Comparison of ENCODE assay signal across 16 cellular contexts in the genomic region with DNA sequence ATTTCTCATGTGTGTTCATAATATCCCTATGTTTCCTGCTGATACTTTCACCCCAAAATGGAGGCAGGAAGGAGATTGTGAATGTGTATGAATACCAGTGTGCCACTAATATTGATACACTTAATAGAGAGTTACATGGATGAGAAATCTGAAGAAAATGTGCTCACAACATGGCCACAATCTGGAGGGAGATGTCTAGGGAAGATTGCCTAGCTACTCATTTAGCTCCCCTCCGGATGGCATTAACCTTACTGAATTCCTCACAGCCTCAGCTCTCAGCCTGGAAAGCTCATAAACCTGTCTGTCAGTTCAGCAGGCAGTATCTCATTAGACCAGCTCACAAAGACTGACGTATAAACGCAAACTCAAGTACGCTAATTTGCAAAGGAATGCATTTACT. TPM values are rescaled to one million over a fixed set of nuclear protein-coding genes. Genes with fewer than 3 reads are reported as not detected.
DNase-seq lines count a peak whose midpoint lies in the region; ATAC-seq and TF ChIP-seq lines count a peak whose summit lies in the region.
"Had no signal": no experiment of that assay in that cellular context is flagged by ENCODE, and none has a peak within 500 bp of the region (broad histone marks: within the 10 kb centered on the region; RNA-seq: fewer than 3 reads in every experiment).

No MANE protein-coding gene starts in this region.

- no peaks in the 10 kb centered on the region for H3K36me3 ChIP-seq in endodermal cell (ENCODE audit: control insufficient read depth, insufficient read depth, low read length)
- no peaks in the 10 kb centered on the region for H3K36me3 ChIP-seq in neuron (ENCODE audit: insufficient read depth, low read length)
- H3K36me3 ChIP-seq in prostate gland = no peaks in the 10 kb centered on the region
- H3K36me3 ChIP-seq: stomach had no signal

- H3K79me1 ChIP-seq in H9 (ENCODE audit: insufficient read depth, low read depth, low read length, poor library complexity, severe bottlenecking) = no peaks in the 10 kb centered on the region

- H4K5ac ChIP-seq in H9 (ENCODE audit: insufficient read length, low read depth, low read length) = no peak overlapping the region

- H3K14ac ChIP-seq in H9 (ENCODE audit: insufficient read depth, low read length) = no peak overlapping the region

- no peak for TF ChIP-seq POLR2A in prostate gland (IDR thresholded peaks at IDR 0.05)

- peak overlapping the region in 1 of 3 experiments; percentile 77; a peak in 3 of 7 replicates for H3K27ac Mint-ChIP-seq in H9
- peak overlapping the region; percentile 59 for H3K27ac Mint-ChIP-seq in endodermal cell

- TF ChIP-seq CTCF in H9 (conservative IDR thresholded peaks at IDR 0.05) (no peak), endodermal cell (conservative IDR thresholded peaks at IDR 0.05) (no peak), prostate gland (IDR thresholded peaks at IDR 0.05) (no peak)

- H3K4me1 Mint-ChIP-seq in H9 = peaks cover 27 to 38% of the 10 kb centered on the region in 2 experiments
- peaks cover 39% of the 10 kb centered on the region for H3K4me1 Mint-ChIP-seq in endodermal cell

- no CpG with 5 or more reads among the region's 4 CpGs for WGBS in H9 (ENCODE audit: extremely low coverage, insufficient read length, low lambda C conversion rate)
- WGBS in endodermal cell (ENCODE audit: insufficient coverage in 1 of 2, insufficient read length in 1 of 2), 2 experiments = 0 to 1% methylated on average over 4 of the region's 4 CpGs
- WGBS in right cardiac atrium = 46% methylated on average over 4 of the region's 4 CpGs
- 31% methylated on average over 4 of the region's 4 CpGs for WGBS in prostate gland

- no peaks in the 10 kb centered on the region for H3K79me2 ChIP-seq in H9 (ENCODE audit: insufficient read depth, low read length)

- H3K27me3 ChIP-seq in H9 (ENCODE audit: insufficient read depth, low read length) (no peaks in the 10 kb centered on the region), endodermal cell (ENCODE audit: control insufficient read depth, insufficient read depth, low read length, poor library complexity, severe bottlenecking) (no peaks in the 10 kb centered on the region), neuron (ENCODE audit: insufficient read depth, low read length) (no peaks in the 10 kb centered on the region), right cardiac atrium (ENCODE audit: control insufficient read depth, insufficient read depth) (no peaks in the 10 kb centered on the region), prostate gland (replicated peaks; ENCODE audit: insufficient read depth) (no peaks in the 10 kb centered on the region)
- H3K27me3 ChIP-seq: stomach had no signal

- H3K27ac ChIP-seq in H9 (ENCODE audit: insufficient read length, low read depth, low read length) (peak overlapping the region; percentile 9), endodermal cell (ENCODE audit: low read depth, low read length) (peak overlapping the region; percentile 79), right cardiac atrium (ENCODE audit: low read length) (no peak overlapping the region), prostate gland (no peak overlapping the region)
- H3K27ac ChIP-seq: SK-N-MC, stomach had no signal

- H2BK20ac ChIP-seq in H9 (ENCODE audit: low read depth, low read length, poor library complexity, severe bottlenecking) = no peak overlapping the region

- H3K9me3 Mint-ChIP-seq in H9 = no peaks in the 10 kb centered on the region
- H3K9me3 Mint-ChIP-seq in endodermal cell = no peaks in the 10 kb centered on the region

- ATAC-seq in right cardiac atrium = no peak

- H3K4me3 ChIP-seq in endodermal cell (ENCODE audit: low read length) = peak overlapping the region; percentile 70
- peak overlapping the region; percentile 35 for H3K4me3 ChIP-seq in neuron (ENCODE audit: low read length)
- H3K4me3 ChIP-seq in right cardiac atrium (ENCODE audit: low read length) = no peak overlapping the region
- H3K4me3 ChIP-seq in prostate gland = no peak overlapping the region
- H3K4me3 ChIP-seq: SK-N-MC, stomach had no signal

- DNase-seq in H9 (peak; percentile 42), NCI-H526 (lab: John Stamatoyannopoulos, UW) (peak; percentile 63 to 66), endodermal cell (peak; percentile 75), SIG-M5 treated with dmso at 0.1 percent for 504 hours (lab: John Stamatoyannopoulos, UW; ENCODE audit: unreplicated experiment) (no peak), right cardiac atrium (no peak), prostate gland (ENCODE audit: low spot score) (no peak)
- DNase-seq: activated CD4-positive, alpha-beta T cell treated with anti-CD3 and anti-CD28 coated beads, Interleukin-2, amount 50 U/mL, for 4 hours; activated T-cell treated with anti-CD3 and anti-CD28 coated beads, Interleukin-2, amount 50 U/mL, for 48 hours; C1 segment of cervical spinal cord; central memory CD4-positive, alpha-beta T cell; Kasumi-1; NCI-H187 treated with DMSO at 0.1 percent for 48 hours; posterior cingulate gyrus; stomach had no signal

- peak overlapping the region; percentile 7 to 63; a peak in 4 of 5 replicates for H3K4me3 Mint-ChIP-seq in H9
- peak overlapping the region; percentile 7 for H3K4me3 Mint-ChIP-seq in endodermal cell

- H2BK12ac ChIP-seq in H9 (ENCODE audit: insufficient read length, low read depth, low read length) = no peak overlapping the region

- no peaks in the 10 kb centered on the region; a peak in 1 of 7 replicates for H3K36me3 Mint-ChIP-seq in H9 (ENCODE audit: insufficient read depth in 1 of 3, low read depth in 3 of 3)
- no peaks in the 10 kb centered on the region for H3K36me3 Mint-ChIP-seq in endodermal cell (ENCODE audit: low read depth)

- H4K8ac ChIP-seq in H9 (replicated peaks; ENCODE audit: insufficient read length, low read depth, low read length) = no peak overlapping the region

- H3K9ac ChIP-seq in H9 (ENCODE audit: extremely low read depth, insufficient read length, low read length) = no peak overlapping the region
- H3K9ac ChIP-seq in endodermal cell (ENCODE audit: extremely low read depth, low read length, poor library complexity, severe bottlenecking) = peak overlapping the region; percentile 44

- no peaks in the 10 kb centered on the region for H3K27me3 Mint-ChIP-seq in H9 (ENCODE audit: low read depth)
- no peaks in the 10 kb centered on the region for H3K27me3 Mint-ChIP-seq in endodermal cell (ENCODE audit: insufficient read depth)

- H3K4me2 ChIP-seq in H9 (ENCODE audit: insufficient read depth, insufficient read length, low read length) = peak overlapping the region; percentile 55

- H3T11ph ChIP-seq in H9 (ENCODE audit: low read length) = no peak overlapping the region

- no peak overlapping the region for H2BK120ac ChIP-seq in H9 (ENCODE audit: low read depth, low read length, poor library complexity, severe bottlenecking)

- H3K9me3 ChIP-seq in H9 (ENCODE audit: control insufficient read depth, low read depth, low read length) = no peaks in the 10 kb centered on the region
- no peaks in the 10 kb centered on the region for H3K9me3 ChIP-seq in endodermal cell (ENCODE audit: control insufficient read depth, low read length)
- H3K9me3 ChIP-seq in neuron (ENCODE audit: low read length) = no peaks in the 10 kb centered on the region
- H3K9me3 ChIP-seq in right cardiac atrium (ENCODE audit: control insufficient read depth, low read length) = no peaks in the 10 kb centered on the region
- no peaks in the 10 kb centered on the region for H3K9me3 ChIP-seq in prostate gland
- H3K9me3 ChIP-seq: stomach had no signal

- no peak overlapping the region for H2BK5ac ChIP-seq in H9 (ENCODE audit: insufficient read length, low read length)

- intact Hi-C loops in right cardiac atrium (cut with DNase I) = no loop called here
- intact Hi-C loops in prostate gland (cut with DNase I) = no loop called here

- no peak overlapping the region for H2AK5ac ChIP-seq in H9 (ENCODE audit: insufficient read length, low read length)

- H3K4ac ChIP-seq in H9 (ENCODE audit: low read depth, low read length) = no peak overlapping the region

- H2AFZ ChIP-seq in H9 (ENCODE audit: low read length) = no peak overlapping the region
- H2AFZ ChIP-seq in neuron (ENCODE audit: low read depth, low read length) = peak overlapping the region; percentile 3

- no peak overlapping the region for H3K56ac ChIP-seq in H9 (ENCODE audit: insufficient read length, low read depth, low read length)

- no peak overlapping the region for H4K91ac ChIP-seq in H9 (ENCODE audit: insufficient read length, low read depth, low read length)

- no peaks in the 10 kb centered on the region for H4K20me1 ChIP-seq in H9 (ENCODE audit: control insufficient read depth, insufficient read depth, insufficient read length)

- H3K23me2 ChIP-seq in H9 (ENCODE audit: insufficient read length, low read depth, low read length, poor library complexity, severe bottlenecking) = no peaks in the 10 kb centered on the region

- peaks cover 6% of the 10 kb centered on the region; the same call in 1 of the 2 replicates for H3K4me1 ChIP-seq in H9 (ENCODE audit: insufficient read depth, low read length)
- peaks cover 19% of the 10 kb centered on the region for H3K4me1 ChIP-seq in endodermal cell (ENCODE audit: control insufficient read depth, insufficient read depth, low read length)
- peaks cover 34% of the 10 kb centered on the region for H3K4me1 ChIP-seq in neuron (ENCODE audit: insufficient read depth, low read length)
- peaks cover 1% of the 10 kb centered on the region for H3K4me1 ChIP-seq in right cardiac atrium (ENCODE audit: control insufficient read depth, insufficient read depth, low read length)
- no peaks in the 10 kb centered on the region for H3K4me1 ChIP-seq in prostate gland (replicated peaks)
- H3K4me1 ChIP-seq: stomach had no signal

- H2BK15ac ChIP-seq in H9 (ENCODE audit: low read depth, low read length) = no peak overlapping the region

- no peak overlapping the region for H3K23ac ChIP-seq in H9 (ENCODE audit: insufficient read length, low read depth, low read length)

- H3K18ac ChIP-seq in H9 (ENCODE audit: insufficient read length, low read depth, low read length) = no peak overlapping the region

RNA-seq across cellular contexts. Expression of a gene that starts 23.4 kb away (rescaled TPM):
- total RNA-seq in H9 (2021) (102 and 111 TPM in 2 replicates), endodermal cell (100 to 1,000 TPM; 129 to 152 TPM), right cardiac atrium (10 to 100 TPM; 33.5 to 36.5 (median 36.0) TPM), prostate gland (100 to 1,000 TPM in 1 of 2 donors, 10 to 100 TPM in 1; 30.7 to 100 TPM)
- polyA plus RNA-seq in endodermal cell (2013, experiment 1 of 2) = 112 TPM
- 99.8 TPM for polyA plus RNA-seq in endodermal cell (2013, experiment 2 of 2)
- polyA plus RNA-seq in right cardiac atrium = 23.7 TPM

Comparison
In these comparisons a context has a peak if more than half of its experiments do, and no peak if none do; other contexts are left out.
1. DNase-seq: peak in H9 (single experiment), NCI-H526 (2 of 2) and endodermal cell (single experiment); none in SIG-M5 treated with dmso at 0.1 percent for 504 hours (single experiment), right cardiac atrium (0 of 3) and prostate gland (single experiment).
2. H3K27ac ChIP-seq: peak in H9 (single experiment) and endodermal cell (single experiment); none in right cardiac atrium (single experiment) and prostate gland (0 of 2).
3. H3K4me3 ChIP-seq: peak in endodermal cell (single experiment) and neuron (single experiment); none in right cardiac atrium (single experiment) and prostate gland (0 of 2).